Comparison of ENCODE assay signal across 8 cellular contexts in genomic region chr7:54841772-54842707, GRCh38.
DNase-seq lines count a peak whose midpoint lies in the region; ATAC-seq, FAIRE-seq and TF ChIP-seq lines count a peak whose summit lies in the region.

No MANE protein-coding gene starts in this region.

- FAIRE-seq in GM12878 (lab: Jason Lieb, UNC), result no peak

- H3K36me3 ChIP-seq in DND-41 (ENCODE audit: insufficient read depth, low read length), result no peaks in the 10 kb centered on the region
- no peaks in the 10 kb centered on the region for H3K36me3 ChIP-seq in GM12878 (ENCODE audit: control insufficient read depth in 2 of 2, insufficient read depth in 2 of 2, low read length in 1 of 2)

- ATAC-seq in DND-41 (ENCODE audit: insufficient read depth, low read depth), result no peak
- ATAC-seq in GM12878, result peak; percentile 71
- no peak for ATAC-seq in GM21786 (IDR thresholded peaks at IDR 0.05; ENCODE audit: unreplicated experiment)
- no peak for ATAC-seq in GM19324 (IDR thresholded peaks at IDR 0.05; ENCODE audit: low FRiP score, unreplicated experiment)

- H3K4me2 ChIP-seq in DND-41 (ENCODE audit: insufficient read depth, low read length) (no peak overlapping the region), GM12878 (ENCODE audit: control insufficient read depth, insufficient read depth) (no peak overlapping the region)

- H3K4me3 ChIP-seq in DND-41 (ENCODE audit: low read depth in 1 of 2, low read length in 2 of 2), result no peak overlapping the region
- H3K4me3 ChIP-seq in GM12878, result no peak overlapping the region

- DNase-seq in DND-41 (no peak), HuH-7.5 (ENCODE audit: low spot score) (peak; percentile 38), GM12878 (ENCODE audit: low read depth, low spot score) (no peak), lung microvascular endothelial cell (ENCODE audit: low read depth in 2 of 2) (peak; percentile 45 to 57), NCI-H524 (lab: John Stamatoyannopoulos, UW) (no peak), COR-L47 (lab: John Stamatoyannopoulos, UW) (no peak)

- SMC1A ChIA-PET in GM12878 (lab: Charles Lee; ENCODE audit: uncharacterized antibody, unreplicated experiment), result interaction anchor here (1.8 kb wide), 1 partner anchor 82 kb away, joined by 4 read pairs; the partner anchor contains the start of gene SEC61G

- CTCF ChIA-PET in GM12878 (lab: Yijun Ruan, JAX), result interaction anchor here (1.5 kb wide), 1 partner anchor 414 kb away, joined by 4 read pairs; no protein-coding TSS in a partner anchor

- H4K20me1 ChIP-seq in DND-41 (ENCODE audit: insufficient read depth, low read length) (no peaks in the 10 kb centered on the region), GM12878 (ENCODE audit: control insufficient read depth, insufficient read depth) (no peaks in the 10 kb centered on the region)

- no TSS peak for BruUV-seq in GM12878 (replicated peaks; lab: Mats Ljungman, UMichigan)

- intact Hi-C loops in GM12878 (cut with micrococcal nuclease; ENCODE audit: unreplicated experiment), result no loop called here

- TF ChIP-seq EP300 in GM12878 (IDR thresholded peaks at IDR 0.05; ENCODE audit: borderline replicate concordance in 1 of 2, control insufficient read depth in 1 of 2, low read depth in 2 of 2, low read length in 2 of 2), result no peak

- no peak for TF ChIP-seq POLR2A in GM12878 (IDR thresholded peaks at IDR 0.05; ENCODE audit: low read depth, low read length)

- RAD21 ChIA-PET in GM12878 (lab: Charles Lee; ENCODE audit: unreplicated experiment), result no interaction called here

- H2AFZ ChIP-seq in DND-41 (ENCODE audit: low read depth, low read length) (no peak overlapping the region), GM12878 (ENCODE audit: control insufficient read depth, low read depth, low read length) (no peak overlapping the region)

- H3K27ac ChIP-seq in DND-41 (ENCODE audit: low read length) (no peak overlapping the region), GM12878 (ENCODE audit: control insufficient read depth, insufficient read depth) (no peak overlapping the region)

- TF ChIP-seq CTCF in DND-41 (IDR thresholded peaks at IDR 0.05; ENCODE audit: borderline replicate concordance, extremely low read depth, low read length, poor library complexity, severe bottlenecking) (peak; percentile 42), GM12878 (IDR thresholded peaks at IDR 0.05 in 2 of 3, conservative IDR thresholded peaks at IDR 0.05 in 1 of 3; ENCODE audit: control insufficient read depth in 2 of 3, extremely low read depth in 1 of 3, insufficient read depth in 1 of 3, low read depth in 3 of 3, low read length in 3 of 3) (peak; percentile 29 to 52 (median 33))

- in situ Hi-C loops in GM12878 (cut with MboI), result no loop called here

- H3K27me3 ChIP-seq in DND-41 (ENCODE audit: insufficient read depth, low read length, poor library complexity), result no peaks in the 10 kb centered on the region
- no peaks in the 10 kb centered on the region for H3K27me3 ChIP-seq in GM12878 (replicated peaks in 1 of 2; ENCODE audit: control insufficient read depth in 2 of 2, insufficient read depth in 2 of 2, low read length in 1 of 2)

- no peaks in the 10 kb centered on the region for H3K79me2 ChIP-seq in DND-41 (ENCODE audit: insufficient read depth, low read length)
- no peaks in the 10 kb centered on the region for H3K79me2 ChIP-seq in GM12878 (ENCODE audit: control insufficient read depth, insufficient read depth, low read length)

- POLR2A ChIA-PET in GM12878 (lab: Charles Lee), result no interaction called here

- H3K4me1 ChIP-seq in DND-41 (ENCODE audit: insufficient read depth, low read length) (no peaks in the 10 kb centered on the region), GM12878 (ENCODE audit: control insufficient read depth, insufficient read depth, low read length) (no peaks in the 10 kb centered on the region)

- peak; percentile 32; the same call in 1 of the 2 replicates for TF ChIP-seq RAD21 in GM12878 (IDR thresholded peaks at IDR 0.05; ENCODE audit: insufficient read depth, low read depth, low read length)

- 10% methylated on average over 8 of the region's 8 CpGs for WGBS in GM12878 (ENCODE audit: insufficient coverage, insufficient replicate concordance, low lambda C conversion rate, missing lambda C conversion rate)

- no peak overlapping the region for H3K9ac ChIP-seq in DND-41 (ENCODE audit: low read depth, low read length)
- no peak overlapping the region for H3K9ac ChIP-seq in GM12878 (ENCODE audit: control insufficient read depth, insufficient read depth, low read length)

- H3K9me3 ChIP-seq in DND-41 (ENCODE audit: insufficient read depth, low read length, severe bottlenecking) (no peaks in the 10 kb centered on the region), GM12878 (replicated peaks; ENCODE audit: control insufficient read depth, insufficient read depth, low read length) (no peaks in the 10 kb centered on the region)

TF ChIP-seq in GM12878, 131 proteins besides CTCF, POLR2A, EP300 and RAD21:
- TF ChIP-seq SKIL (IDR thresholded peaks at IDR 0.05; ENCODE audit: low read depth, poor library complexity, severe bottlenecking) (no peak), SMC3 (IDR thresholded peaks at IDR 0.05; ENCODE audit: borderline replicate concordance, low read length) (peak; percentile 16; the same call in 1 of the 2 replicates), MYC (IDR thresholded peaks at IDR 0.05; ENCODE audit: insufficient read depth, insufficient read length, insufficient replicate concordance, low read length, severe bottlenecking) (no peak)

Comparison
In these comparisons a context has a peak if more than half of its experiments do, and no peak if none do; other contexts are left out.
1. DNase-seq: peak in HuH-7.5 (single experiment) and lung microvascular endothelial cell (2 of 2); none in DND-41 (single experiment), GM12878 (single experiment), NCI-H524 (0 of 2) and COR-L47 (single experiment).